35 cellular contexts compared by ENCODE assay signal in genomic region chr4:154341448-154341847, GRCh38.
"Had no signal": no experiment of that assay in that cellular context is flagged by ENCODE, and none has a peak within 500 bp of the region (broad histone marks: within the 10 kb centered on the region; RNA-seq: fewer than 3 reads in every experiment).

No MANE protein-coding gene starts in this region.

- H3K4me3 ChIP-seq: MG63 had no signal

- H3K36me3 ChIP-seq: MG63 had no signal

- H3K27me3 ChIP-seq: MG63 had no signal

- H3K9me3 ChIP-seq: MG63 had no signal

- DNase-seq: MG63, MM.1S, MV-4-11, NCI-H1048, NCI-H1092, NCI-H1092 treated with DMSO at 0.1 percent for 48 hours, NCI-H1105, NCI-H1105 treated with DMSO at 0.1 percent for 48 hours, NCI-H1417, NCI-H1417 treated with DMSO at 0.1 percent for 48 hours, NCI-H1436, NCI-H1436 treated with DMSO at 0.1 percent for 48 hours, NCI-H146, NCI-H1694, NCI-H1694 treated with DMSO at 0.1 percent for 48 hours, NCI-H187, NCI-H187 treated with DMSO at 0.1 percent for 48 hours, NCI-H1930, NCI-H2029, NCI-H2029 treated with DMSO at 0.1 percent for 48 hours, NCI-H2081, NCI-H2081 treated with DMSO at 0.1 percent for 48 hours, NCI-H2107, NCI-H2171, NCI-H2171 treated with DMSO at 0.1 percent for 48 hours, NCI-H2227 treated with DMSO at 0.1 percent for 48 hours, NCI-H226, NCI-H345, NCI-H446, NCI-H446 treated with DMSO at 0.1 percent for 48 hours, NCI-H510A, NCI-H510A treated with DMSO at 0.1 percent for 48 hours, NCI-H524, NCI-H524 treated with DMSO at 0.1 percent for 48 hours, NCI-H526 had no signal
